Comparison of ENCODE assay signal across 1 cellular context in the genomic region with DNA sequence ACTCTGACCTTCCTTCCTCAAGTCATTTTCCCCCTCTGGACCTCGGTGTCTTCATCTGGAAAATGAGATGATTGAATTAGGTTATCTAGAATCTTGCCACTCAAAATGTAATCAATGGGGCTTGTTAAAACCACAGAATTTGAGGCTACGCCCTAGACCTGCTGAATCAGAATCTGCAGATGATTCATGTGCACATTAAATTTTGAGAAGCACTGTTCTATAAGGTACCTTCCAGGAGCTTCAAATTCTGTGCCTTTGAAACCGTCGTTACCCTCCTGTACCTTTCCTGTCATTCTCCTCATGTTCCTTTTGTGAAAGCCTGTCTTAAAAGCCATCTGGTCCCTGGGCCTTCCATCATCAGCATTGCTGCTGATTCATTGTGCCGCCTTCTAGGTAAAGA.
TF ChIP-seq lines count a peak whose summit lies in the region.

No MANE protein-coding gene starts in this region.

TF ChIP-seq in GM23338, 12 proteins besides CTCF, POLR2A, EP300 and RAD21 (continued from another document):
- TF ChIP-seq ZNF462 (CRISPR knock-in tag; IDR thresholded peaks at IDR 0.05) (no peak), NANOG (IDR thresholded peaks at IDR 0.05; ENCODE audit: borderline replicate concordance) (no peak)
